Comparison of ENCODE assay signal across 16 cellular contexts in the genomic region with DNA sequence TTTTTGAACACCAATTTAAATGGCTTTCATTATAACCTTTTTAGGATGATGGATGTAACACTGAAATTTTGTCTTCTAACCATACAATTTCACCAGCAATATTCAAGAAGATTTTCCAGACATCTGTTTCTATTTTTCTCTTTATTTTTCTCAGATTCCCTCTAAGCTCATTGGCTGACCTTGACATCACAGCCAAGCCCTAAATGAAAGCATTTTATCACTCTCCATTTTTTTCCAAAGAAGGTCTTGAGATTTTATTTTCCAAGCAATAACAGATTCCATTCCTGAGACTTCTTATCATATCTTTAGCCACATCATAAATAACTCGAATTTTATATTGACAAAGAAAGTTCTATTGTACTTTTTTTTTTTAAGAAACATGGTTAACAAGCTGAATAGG.
DNase-seq lines count a peak whose midpoint lies in the region; ATAC-seq, FAIRE-seq and TF ChIP-seq lines count a peak whose summit lies in the region.
"Had no signal": no experiment of that assay in that cellular context is flagged by ENCODE, and none has a peak within 500 bp of the region (broad histone marks: within the 10 kb centered on the region; RNA-seq: fewer than 3 reads in every experiment).

No MANE protein-coding gene starts in this region.

- TF ChIP-seq POLR2A in breast epithelium (IDR thresholded peaks at IDR 0.05) = no peak
- no peak for TF ChIP-seq POLR2A in H54 (IDR thresholded peaks at IDR 0.05; ENCODE audit: low read depth, low read length)

- H3K79me2 ChIP-seq in keratinocyte (ENCODE audit: control insufficient read depth, insufficient read depth, low read length) = peaks cover 2% of the 10 kb centered on the region

- peak overlapping the region in 1 of 2 donors; percentile 66 for H3K27ac ChIP-seq in breast epithelium
- H3K27ac ChIP-seq in keratinocyte (ENCODE audit: control insufficient read depth, insufficient read depth, low read length) = peak overlapping the region; percentile 60
- no peak overlapping the region for H3K27ac ChIP-seq in aorta (ENCODE audit: low read depth in 1 of 2, low read length in 2 of 2)

- H3K36me3 ChIP-seq in breast epithelium = no peaks in the 10 kb centered on the region
- peaks cover 0 to 2% of the 10 kb centered on the region in 2 experiments for H3K36me3 ChIP-seq in keratinocyte (ENCODE audit: control insufficient read depth in 2 of 2, extremely low read depth in 1 of 2, insufficient read depth in 2 of 2, low read length in 2 of 2)
- H3K36me3 ChIP-seq in aorta (ENCODE audit: control insufficient read depth in 1 of 2, insufficient read depth in 2 of 2, low read length in 1 of 2) = no peaks in the 10 kb centered on the region

- H3K4me3 Mint-ChIP-seq in MCF 10A (ENCODE audit: unreplicated experiment) = no peak overlapping the region
- H3K4me3 Mint-ChIP-seq: CD4-positive, CD25-positive, alpha-beta regulatory T cell; IgD-negative memory B cell had no signal

- intact Hi-C loops in MCF 10A (cut with micrococcal nuclease) = no loop called here
- intact Hi-C loops in breast epithelium (cut with DNase I; ENCODE audit: low total_unique reads) = no loop called here
- intact Hi-C loops in aorta (cut with DNase I) = no loop called here

- H3K9me3 ChIP-seq in breast epithelium (no peaks in the 10 kb centered on the region), keratinocyte (ENCODE audit: control insufficient read depth, low read depth, low read length) (no peaks in the 10 kb centered on the region), aorta (ENCODE audit: control insufficient read depth, low read length) (peaks cover 2% of the 10 kb centered on the region)

- POLR2A ChIA-PET in MCF 10A (lab: Yijun Ruan, JAX) = interaction anchor here (0.5 to 3.7 kb wide), 12 partner anchors 9 to 1037 kb away, joined by 3 to 49 read pairs (median 4); a partner anchor contains a TSS

- 54 to 60% methylated on average over 1 of the region's 1 CpG for WGBS in aorta, 2 donors

- H3K4me2 ChIP-seq in keratinocyte (ENCODE audit: control insufficient read depth, extremely low read depth, insufficient read depth, low read depth, low read length) = no peak overlapping the region

- H3K4me3 ChIP-seq in breast epithelium (no peak overlapping the region), keratinocyte (ENCODE audit: control insufficient read depth in 2 of 3, extremely low read depth in 1 of 3, insufficient read depth in 2 of 3, low read depth in 1 of 3, low read length in 3 of 3) (no peak overlapping the region), aorta (ENCODE audit: low read length in 2 of 2) (no peak overlapping the region), foreskin fibroblast (ENCODE audit: low read depth in 1 of 2, low read length in 2 of 2) (no peak overlapping the region)

- CTCF ChIA-PET in MCF 10A (lab: Yijun Ruan, JAX) = interaction anchor here (0.6 to 3.1 kb wide), 6 partner anchors 10 to 393 kb away, joined by 3 to 33 read pairs (median 6); a partner anchor contains a TSS

- no peak for ATAC-seq in aorta (ENCODE audit: low FRiP score)

- H2AFZ ChIP-seq in keratinocyte (ENCODE audit: control insufficient read depth, low read length) = no peak overlapping the region

- no peaks in the 10 kb centered on the region for H3K27me3 Mint-ChIP-seq in MCF 10A (ENCODE audit: insufficient read depth, unreplicated experiment)

- H3K9me1 ChIP-seq in keratinocyte (ENCODE audit: control insufficient read depth, extremely low read depth, insufficient read depth, low read length) = no peaks in the 10 kb centered on the region

- FAIRE-seq in keratinocyte (lab: Jason Lieb, UNC) = no peak
- FAIRE-seq in H54 (lab: Jason Lieb, UNC) = no peak

- dilution Hi-C loops in keratinocyte (cut with MboI; ENCODE audit: extremely low pct_ligation_motif_present, low sequenced_read_pairs) = no loop called here

- TF ChIP-seq CTCF in MCF 10A (IDR thresholded peaks at IDR 0.05; ENCODE audit: unreplicated experiment) (no peak), breast epithelium (IDR thresholded peaks at IDR 0.05) (no peak), keratinocyte (optimal IDR thresholded peaks at IDR 0.05 in 1 of 3, IDR thresholded peaks at IDR 0.05 in 1 of 3, conservative IDR thresholded peaks at IDR 0.05 in 1 of 3; ENCODE audit: extremely low read depth in 1 of 3, insufficient read depth in 2 of 3, low read length in 3 of 3) (no peak), foreskin fibroblast (IDR thresholded peaks at IDR 0.05; ENCODE audit: low read depth, low read length) (no peak)

- H3K4me1 ChIP-seq in breast epithelium (no peaks in the 10 kb centered on the region), keratinocyte (ENCODE audit: control insufficient read depth, extremely low read depth, insufficient read depth, low read length) (peaks cover 65% of the 10 kb centered on the region), aorta (ENCODE audit: control insufficient read depth in 1 of 2, insufficient read depth in 2 of 2, low read length in 2 of 2) (no peaks in the 10 kb centered on the region)

- H3K27me3 ChIP-seq in breast epithelium = no peaks in the 10 kb centered on the region
- H3K27me3 ChIP-seq in keratinocyte (ENCODE audit: control insufficient read depth, extremely low read depth, insufficient read depth, low read length) = no peaks in the 10 kb centered on the region
- H3K27me3 ChIP-seq in aorta (ENCODE audit: control insufficient read depth in 1 of 2, insufficient read depth in 2 of 2, low read length in 1 of 2) = peaks cover 0 to 1% of the 10 kb centered on the region in 2 donors

- peak overlapping the region; percentile 74 for H3K27ac Mint-ChIP-seq in MCF 10A (ENCODE audit: low read depth, unreplicated experiment)
- H3K27ac Mint-ChIP-seq: CD4-positive, CD25-positive, alpha-beta regulatory T cell had no signal

- DNase-seq in MCF 10A (ENCODE audit: unreplicated experiment) (no peak), breast epithelium (ENCODE audit: low spot score in 2 of 2) (no peak), amniotic epithelial cell (ENCODE audit: low read depth) (peak; percentile 43), keratinocyte (ENCODE audit: low read depth, low spot score) (no peak), SKM-1 (lab: John Stamatoyannopoulos, UW; ENCODE audit: unreplicated experiment) (no peak), aorta (no peak), H54 (ENCODE audit: insufficient read length, low spot score) (no peak), foreskin fibroblast (no peak)
- DNase-seq: 8988T; AML-193; Calu3; CD4-positive, CD25-positive, alpha-beta regulatory T cell; NCI-H1417; NCI-H1930; NCI-H2171 treated with DMSO at 0.1 percent for 48 hours had no signal

- no peaks in the 10 kb centered on the region for H3K9me3 Mint-ChIP-seq in MCF 10A (ENCODE audit: unreplicated experiment)

- BruUV-seq in MCF 10A (replicated peaks; lab: Mats Ljungman, UMichigan) = no TSS peak

- peaks cover 53% of the 10 kb centered on the region for H3K4me1 Mint-ChIP-seq in MCF 10A (ENCODE audit: insufficient read depth, unreplicated experiment)
- H3K4me1 Mint-ChIP-seq: CD4-positive, CD25-positive, alpha-beta regulatory T cell; IgD-negative memory B cell had no signal

- no peaks in the 10 kb centered on the region for H3K36me3 Mint-ChIP-seq in MCF 10A (ENCODE audit: insufficient read depth, unreplicated experiment)
- H3K36me3 Mint-ChIP-seq: CD4-positive, CD25-positive, alpha-beta regulatory T cell; IgD-negative memory B cell had no signal

- H4K20me1 ChIP-seq in keratinocyte (ENCODE audit: control insufficient read depth, extremely low read depth, insufficient read depth, low read length) = no peaks in the 10 kb centered on the region

- H3K9ac ChIP-seq in keratinocyte (ENCODE audit: control insufficient read depth, extremely low read depth, insufficient read depth, low read length) = no peak overlapping the region
